ENCODE assay signal across 8 cellular contexts in genomic region chr6:105459049-105459448, GRCh38. TPM values are rescaled to one million over a fixed set of nuclear protein-coding genes. Genes with fewer than 3 reads are reported as not detected.
DNase-seq lines count a peak whose midpoint lies in the region; ATAC-seq and TF ChIP-seq lines count a peak whose summit lies in the region.

No MANE protein-coding gene starts in this region.

- H3K27me3 ChIP-seq in BE2C: peaks cover 38% of the 10 kb centered on the region

- DNase-seq in epithelial cell of prostate (ENCODE audit: low read depth, low spot score) (peak; percentile 72), NCI-H526 (lab: John Stamatoyannopoulos, UW) (no peak), NCI-H1694 (lab: John Stamatoyannopoulos, UW) (no peak), BE2C (no peak), NOMO-1 (lab: John Stamatoyannopoulos, UW; ENCODE audit: unreplicated experiment in 2 of 2) (no peak)

- H3K36me3 ChIP-seq in BE2C: no peaks in the 10 kb centered on the region

- peak; percentile 95 for ATAC-seq in GM18502 (IDR thresholded peaks at IDR 0.05; ENCODE audit: poor library complexity, unreplicated experiment)
- peak; percentile 91 for ATAC-seq in GM21367 (IDR thresholded peaks at IDR 0.05; ENCODE audit: unreplicated experiment)
- peak; percentile 93 for ATAC-seq in HG03460 (IDR thresholded peaks at IDR 0.05; ENCODE audit: unreplicated experiment)

- H3K4me3 ChIP-seq in BE2C (ENCODE audit: low read depth, low read length): no peak overlapping the region

- peak overlapping the region; percentile 96 for H3K27ac ChIP-seq in epithelial cell of prostate

- no peak for TF ChIP-seq CTCF in BE2C (IDR thresholded peaks at IDR 0.05; ENCODE audit: low read depth, low read length)

- H3K9me3 ChIP-seq in BE2C: no peaks in the 10 kb centered on the region

- no peaks in the 10 kb centered on the region for H3K4me1 ChIP-seq in BE2C

RNA-seq across cellular contexts. Expression of gene PREP, which starts 56.2 kb away (rescaled TPM):
- 36.2 TPM for polyA plus RNA-seq in BE2C (2012; ENCODE audit: insufficient read depth, insufficient read length, low read depth)
